8 cellular contexts compared by ENCODE assay signal in genomic region chr1:40690919-40691537, GRCh38. TPM values are rescaled to one million over a fixed set of nuclear protein-coding genes. Genes with fewer than 3 reads are reported as not detected.
A peak's percentile ranks its signal among the peaks of the same experiment; 100 is the strongest.
DNase-seq lines count a peak whose midpoint lies in the region; ATAC-seq and TF ChIP-seq lines count a peak whose summit lies in the region.

No MANE protein-coding gene starts in this region.

- peak overlapping the region; percentile 81 for H3K4me3 Mint-ChIP-seq in activated naive CD4-positive, alpha-beta T cell treated with anti-CD3 and anti-CD28 coated beads, Interleukin-2, amount 10 ng/mL, durations not matched to agents 7 days and 5 days

- H3K9me3 ChIP-seq in body of pancreas (no peaks in the 10 kb centered on the region), lower lobe of right lung (no peaks in the 10 kb centered on the region), upper lobe of right lung (no peaks in the 10 kb centered on the region)

- H3K4me3 ChIP-seq in body of pancreas: peak overlapping the region; percentile 44 to 80
- H3K4me3 ChIP-seq in lower lobe of right lung: peak overlapping the region; percentile 88
- H3K4me3 ChIP-seq in upper lobe of right lung: peak overlapping the region; percentile 73

- DNase-seq in activated naive CD4-positive, alpha-beta T cell treated with anti-CD3 and anti-CD28 coated beads, Interleukin-2, amount 10 ng/mL, durations not matched to agents 7 days and 5 days: no peak
- DNase-seq in activated naive CD4-positive, alpha-beta T cell (lab: John Stamatoyannopoulos, UW): no peak
- DNase-seq in body of pancreas: no peak
- no peak for DNase-seq in lower lobe of right lung
- no peak for DNase-seq in upper lobe of right lung
- no peak for DNase-seq in posterior vena cava (ENCODE audit: low spot score)
- no peak for DNase-seq in sciatic nerve (ENCODE audit: low spot score)
- DNase-seq in RKO (ENCODE audit: low spot score): no peak

- no peak for TF ChIP-seq CTCF in body of pancreas (IDR thresholded peaks at IDR 0.05)
- no peak for TF ChIP-seq CTCF in lower lobe of right lung (IDR thresholded peaks at IDR 0.05)
- no peak for TF ChIP-seq CTCF in upper lobe of right lung (IDR thresholded peaks at IDR 0.05)

- H3K27ac Mint-ChIP-seq in activated naive CD4-positive, alpha-beta T cell treated with anti-CD3 and anti-CD28 coated beads, Interleukin-2, amount 10 ng/mL, durations not matched to agents 7 days and 5 days: peak overlapping the region; percentile 94

- 9% methylated on average over 17 of the region's 17 CpGs for WGBS in body of pancreas, 2 donors

- intact Hi-C loops in body of pancreas (cut with DNase I): no loop called here
- intact Hi-C loops in lower lobe of right lung (cut with DNase I): no loop called here
- intact Hi-C loops in upper lobe of right lung (cut with DNase I): no loop called here
- intact Hi-C loops in posterior vena cava (cut with DNase I): no loop called here
- intact Hi-C loops in sciatic nerve (cut with DNase I): no loop called here

- peaks cover 38% of the 10 kb centered on the region for H3K36me3 Mint-ChIP-seq in activated naive CD4-positive, alpha-beta T cell treated with anti-CD3 and anti-CD28 coated beads, Interleukin-2, amount 10 ng/mL, durations not matched to agents 7 days and 5 days

- CTCF ChIA-PET in activated naive CD4-positive, alpha-beta T cell treated with anti-CD3 and anti-CD28 coated beads, Interleukin-2, amount 10 ng/mL, durations not matched to agents 7 days and 5 days (lab: Charles Lee): interaction anchor here (0.6 to 6.8 kb wide), 17 partner anchors 11 to 258 kb away, joined by 3 to 31 read pairs (median 4); no protein-coding TSS in a partner anchor

- no peak for TF ChIP-seq POLR2A in body of pancreas (IDR thresholded peaks at IDR 0.05)

- H3K27me3 ChIP-seq in body of pancreas (no peaks in the 10 kb centered on the region), lower lobe of right lung (ENCODE audit: low read depth) (no peaks in the 10 kb centered on the region), upper lobe of right lung (no peaks in the 10 kb centered on the region)

- no peaks in the 10 kb centered on the region for H3K9me3 Mint-ChIP-seq in activated naive CD4-positive, alpha-beta T cell treated with anti-CD3 and anti-CD28 coated beads, Interleukin-2, amount 10 ng/mL, durations not matched to agents 7 days and 5 days

- no peak for ATAC-seq in body of pancreas
- no peak for ATAC-seq in lower lobe of right lung
- ATAC-seq in upper lobe of right lung: no peak
- ATAC-seq in sciatic nerve: no peak

- H3K4me1 ChIP-seq in body of pancreas (peaks cover 32% of the 10 kb centered on the region), lower lobe of right lung (peaks cover 31% of the 10 kb centered on the region), upper lobe of right lung (peaks cover 27% of the 10 kb centered on the region)

- H3K27ac ChIP-seq in body of pancreas (peak overlapping the region; percentile 97 to 99 (median 98)), lower lobe of right lung (peak overlapping the region; percentile 100), upper lobe of right lung (peak overlapping the region; percentile 99)

- H3K4me1 Mint-ChIP-seq in activated naive CD4-positive, alpha-beta T cell treated with anti-CD3 and anti-CD28 coated beads, Interleukin-2, amount 10 ng/mL, durations not matched to agents 7 days and 5 days: peaks cover 49% of the 10 kb centered on the region

- H3K27me3 Mint-ChIP-seq in activated naive CD4-positive, alpha-beta T cell treated with anti-CD3 and anti-CD28 coated beads, Interleukin-2, amount 10 ng/mL, durations not matched to agents 7 days and 5 days: no peaks in the 10 kb centered on the region

- no peaks in the 10 kb centered on the region for H3K36me3 ChIP-seq in body of pancreas (replicated peaks in 1 of 2; ENCODE audit: insufficient read depth in 1 of 2, low read depth in 2 of 2)
- peaks cover under 1% of the 10 kb centered on the region for H3K36me3 ChIP-seq in lower lobe of right lung
- no peaks in the 10 kb centered on the region for H3K36me3 ChIP-seq in upper lobe of right lung

RNA-seq across cellular contexts. Expression of gene NFYC, which starts 0.5 kb away (rescaled TPM):
- total RNA-seq in body of pancreas (10 to 100 TPM; 37.2 to 44.9 TPM), lower lobe of right lung (54.2 TPM), upper lobe of right lung (56.0 TPM), posterior vena cava (10 to 100 TPM; 33.5 to 44.8 TPM), sciatic nerve (46.7 TPM)

RNA-seq across cellular contexts. Expression of gene RIMS3, which starts 25.5 kb away (rescaled TPM):
- total RNA-seq in body of pancreas: 1 to 10 TPM in 1 of 2 donors, under 1 TPM in 1; 0.66 to 2.1 TPM
- total RNA-seq in lower lobe of right lung: 4.6 TPM
- 4.7 TPM for total RNA-seq in upper lobe of right lung
- 10 to 100 TPM in 1 of 2 donors, 1 to 10 TPM in 1; 8.2 to 11.2 TPM for total RNA-seq in posterior vena cava
- 8.7 TPM for total RNA-seq in sciatic nerve
